In genomic region chr2:190277234-190278112, GRCh38 we compare ENCODE assay signal across 7 cellular contexts. TPM values are rescaled to one million over a fixed set of nuclear protein-coding genes. Genes with fewer than 3 reads are reported as not detected.
DNase-seq lines count a peak whose midpoint lies in the region; ATAC-seq, FAIRE-seq and TF ChIP-seq lines count a peak whose summit lies in the region.

No MANE protein-coding gene starts in this region.

- H3K36me3 ChIP-seq in small intestine (ENCODE audit: control insufficient read depth in 2 of 2, insufficient read depth in 2 of 2, low read length in 2 of 2) = peaks cover 0 to 6% of the 10 kb centered on the region in 2 donors

- no peaks in the 10 kb centered on the region for H3K27me3 ChIP-seq in small intestine (ENCODE audit: control insufficient read depth in 2 of 2, insufficient read depth in 2 of 2, low read length in 2 of 2)

- no peak for FAIRE-seq in small intestine (lab: Jason Lieb, UNC)

- no peak overlapping the region for H3K4me3 ChIP-seq in small intestine (ENCODE audit: low read depth in 1 of 2, low read length in 2 of 2)

- 54 to 64% (median 56%) methylated on average over 4 of the region's 4 CpGs for WGBS in small intestine, 3 donors

- DNase-seq in Daoy (ENCODE audit: low read depth) (peak; percentile 16), HT-29 (ENCODE audit: low spot score) (peak; percentile 60), fibroblast of peridontal ligament (ENCODE audit: extremely low read depth) (peak; percentile 79), small intestine (peak; percentile 35)
- DNase-seq in activated CD4-positive, CD25-positive, alpha-beta regulatory T cell treated with anti-CD3 and anti-CD28 coated beads, Interleukin-2, amount 50 U/mL, for 72 hours = no peak

- no peaks in the 10 kb centered on the region for H3K9me3 ChIP-seq in small intestine (ENCODE audit: control insufficient read depth, low read depth)

- no peaks in the 10 kb centered on the region for H3K4me1 ChIP-seq in small intestine (ENCODE audit: control insufficient read depth in 2 of 2, insufficient read depth in 1 of 2, low read depth in 1 of 2, low read length in 1 of 2)

- no peak overlapping the region for H3K27ac ChIP-seq in small intestine (ENCODE audit: low read depth in 1 of 2, low read length in 1 of 2)

- ATAC-seq in SK-N-SH treated with all-trans-retinoic acid at 6 μM for 48 hours (peak; percentile 53), GM19397 (IDR thresholded peaks at IDR 0.05; ENCODE audit: unreplicated experiment) (no peak)

TF ChIP-seq in SK-N-SH treated with all-trans-retinoic acid at 6 μM for 48 hours, 23 proteins besides CTCF, POLR2A, EP300 and RAD21:
- no peak for TF ChIP-seq CSRNP3 (CRISPR knock-in tag; IDR thresholded peaks at IDR 0.05)
- TF ChIP-seq TSHZ2 (CRISPR knock-in tag; IDR thresholded peaks at IDR 0.05) = no peak
- no peak for TF ChIP-seq GLIS3 (CRISPR knock-in tag; IDR thresholded peaks at IDR 0.05)
- TF ChIP-seq PPARA (CRISPR knock-in tag; IDR thresholded peaks at IDR 0.05; ENCODE audit: borderline replicate concordance) = no peak
- no peak for TF ChIP-seq ZNF565 (CRISPR knock-in tag; conservative IDR thresholded peaks at IDR 0.05; ENCODE audit: low read depth)
- no peak for TF ChIP-seq ISL1 (CRISPR knock-in tag; IDR thresholded peaks at IDR 0.05)
TF ChIP-seq in SK-N-SH treated with all-trans-retinoic acid at 6 μM for 48 hours: peak in this region for 0.

RNA-seq across cellular contexts. Expression of gene HIBCH, which starts 42.2 kb away (rescaled TPM):
- total RNA-seq in Daoy (2014; rRNA removed; shearing (Covaris generic)) = 13.3 and 18.5 TPM in 2 replicates
- 8.6 and 10.0 TPM in 2 replicates for total RNA-seq in HT-29 (2014; rRNA removed; shearing (Covaris generic))
- 10 to 100 TPM; 27.0 to 45.5 (median 28.6) TPM for polyA plus RNA-seq in small intestine
